ENCODE assay signal across 27 cellular contexts in genomic region chr2:11851881-11852280, GRCh38.
"Had no signal": no experiment of that assay in that cellular context is flagged by ENCODE, and none has a peak within 500 bp of the region (broad histone marks: within the 10 kb centered on the region; RNA-seq: fewer than 3 reads in every experiment).

No MANE protein-coding gene starts in this region.

- H3K4me3 Mint-ChIP-seq: dendritic cell treated with granulocyte-macrophage colony-stimulating factor and Interleukin-4, amounts not matched to agents 40 ng/mL and 50 ng/mL, for 4 days; endodermal cell; immature natural killer cell; memory B cell; nephron; neural progenitor cell; stimulated activated naive B cell treated with anti-CD40 and anti-IgM and Interleukin-4, amounts not matched to agents 10 μg/mL and 1 μg/mL and 100 μg/mL, for 72 hours; stimulated activated naive CD8-positive, alpha-beta T cell treated with anti-CD3 and anti-CD28 coated beads, Interleukin-15, Interleukin-2, amounts not matched to agents 100 ng/mL and 50 ng/mL, for 24 hours had no signal

- H2AFZ ChIP-seq: neural progenitor cell, parathyroid adenoma had no signal

- DNase-seq: colonic mucosa; effector CD8-positive, alpha-beta T cell; endodermal cell; erythroblast; esophagus squamous epithelium; heart right ventricle; hypothalamus; immature natural killer cell; islet precursor cell; left ventricle myocardium superior; lower lobe of right lung; right lobe of liver; small intestine; stimulated activated CD4-positive, alpha-beta T cell treated with anti-CD3 and anti-CD28 coated beads, Interleukin-15, amount 100 ng/mL, for 24 hours; stimulated activated CD4-positive, alpha-beta T cell treated with anti-CD3 and anti-CD28 coated beads, Interleukin-2, amount 100 ng/mL, for 48 hours; stimulated activated naive B cell treated with anti-CD40 and anti-IgM and Interleukin-4, amounts not matched to agents 10 μg/mL and 1 μg/mL and 100 μg/mL, for 72 hours; upper lobe of right lung; uterus had no signal

- H3K36me3 ChIP-seq: colonic mucosa, esophagus squamous epithelium, gastroesophageal sphincter, heart right ventricle, lower lobe of right lung, neural progenitor cell, right lobe of liver, thoracic aorta, tibial nerve, upper lobe of right lung, uterus had no signal

- H3K79me2 ChIP-seq: parathyroid adenoma had no signal

- H3K9ac ChIP-seq: neural progenitor cell, parathyroid adenoma had no signal

- H3K4me3 ChIP-seq: colonic mucosa, esophagus squamous epithelium, gastroesophageal sphincter, heart right ventricle, lower lobe of right lung, neural progenitor cell, right lobe of liver, thoracic aorta, tibial nerve, upper lobe of right lung, uterus had no signal

- H3K9me3 ChIP-seq: colonic mucosa, gastroesophageal sphincter, lower lobe of right lung, right lobe of liver, thoracic aorta, upper lobe of right lung, uterus had no signal

- H3K4me2 ChIP-seq: neural progenitor cell had no signal

- H3K4me1 Mint-ChIP-seq: endodermal cell, immature natural killer cell had no signal

- H3K27me3 Mint-ChIP-seq: memory B cell; stimulated activated naive B cell treated with anti-CD40 and anti-IgM and Interleukin-4, amounts not matched to agents 10 μg/mL and 1 μg/mL and 100 μg/mL, for 72 hours had no signal

- H3K27ac ChIP-seq: colonic mucosa, esophagus squamous epithelium, gastroesophageal sphincter, heart right ventricle, lower lobe of right lung, neural progenitor cell, parathyroid adenoma, right lobe of liver, thoracic aorta, tibial nerve, upper lobe of right lung, uterus had no signal

- ATAC-seq: gastroesophageal sphincter; heart right ventricle; left ventricle myocardium superior; lower lobe of right lung; right lobe of liver; stimulated activated naive B cell treated with anti-CD40 and anti-IgM and Interleukin-4, amounts not matched to agents 10 μg/mL and 1 μg/mL and 100 μg/mL, for 72 hours; upper lobe of right lung had no signal

- H3K4me1 ChIP-seq: colonic mucosa, esophagus squamous epithelium, gastroesophageal sphincter, neural progenitor cell, right lobe of liver, tibial nerve, upper lobe of right lung, uterus had no signal

- H3K27ac Mint-ChIP-seq: dendritic cell treated with granulocyte-macrophage colony-stimulating factor and Interleukin-4, amounts not matched to agents 40 ng/mL and 50 ng/mL, for 4 days; endodermal cell; immature natural killer cell; memory B cell; nephron; neural progenitor cell; stimulated activated naive B cell treated with anti-CD40 and anti-IgM and Interleukin-4, amounts not matched to agents 10 μg/mL and 1 μg/mL and 100 μg/mL, for 72 hours; stimulated activated naive CD8-positive, alpha-beta T cell treated with anti-CD3 and anti-CD28 coated beads, Interleukin-15, Interleukin-2, amounts not matched to agents 100 ng/mL and 50 ng/mL, for 24 hours had no signal

- H3K27me3 ChIP-seq: colonic mucosa, gastroesophageal sphincter, neural progenitor cell, right lobe of liver, tibial nerve, upper lobe of right lung, uterus had no signal
